Comparison of ENCODE assay signal across 4 cellular contexts in the genomic region with DNA sequence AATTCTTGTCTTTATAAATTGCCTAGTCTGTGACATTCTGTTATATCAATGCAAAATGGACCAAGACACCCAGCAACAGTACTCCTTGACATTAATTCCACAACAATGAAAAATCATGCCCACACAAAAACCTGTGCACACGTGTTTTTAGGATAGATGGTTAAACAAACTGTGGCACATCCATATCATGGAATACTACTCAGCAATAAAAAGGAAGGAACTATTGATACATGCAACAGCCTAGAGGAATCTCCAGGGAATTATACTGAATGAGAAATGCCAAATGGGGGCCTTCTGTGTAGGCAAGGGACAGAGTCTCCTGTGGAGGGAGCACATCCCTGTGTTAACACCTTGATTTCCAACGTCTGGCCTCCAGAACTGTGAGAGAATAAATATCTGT.
TF ChIP-seq lines count a peak whose summit lies in the region.

No MANE protein-coding gene starts in this region.

TF ChIP-seq in SK-N-SH treated with all-trans-retinoic acid at 6 μM for 48 hours, 23 proteins besides CTCF, POLR2A, EP300 and RAD21:
- TF ChIP-seq, protein P1, sequence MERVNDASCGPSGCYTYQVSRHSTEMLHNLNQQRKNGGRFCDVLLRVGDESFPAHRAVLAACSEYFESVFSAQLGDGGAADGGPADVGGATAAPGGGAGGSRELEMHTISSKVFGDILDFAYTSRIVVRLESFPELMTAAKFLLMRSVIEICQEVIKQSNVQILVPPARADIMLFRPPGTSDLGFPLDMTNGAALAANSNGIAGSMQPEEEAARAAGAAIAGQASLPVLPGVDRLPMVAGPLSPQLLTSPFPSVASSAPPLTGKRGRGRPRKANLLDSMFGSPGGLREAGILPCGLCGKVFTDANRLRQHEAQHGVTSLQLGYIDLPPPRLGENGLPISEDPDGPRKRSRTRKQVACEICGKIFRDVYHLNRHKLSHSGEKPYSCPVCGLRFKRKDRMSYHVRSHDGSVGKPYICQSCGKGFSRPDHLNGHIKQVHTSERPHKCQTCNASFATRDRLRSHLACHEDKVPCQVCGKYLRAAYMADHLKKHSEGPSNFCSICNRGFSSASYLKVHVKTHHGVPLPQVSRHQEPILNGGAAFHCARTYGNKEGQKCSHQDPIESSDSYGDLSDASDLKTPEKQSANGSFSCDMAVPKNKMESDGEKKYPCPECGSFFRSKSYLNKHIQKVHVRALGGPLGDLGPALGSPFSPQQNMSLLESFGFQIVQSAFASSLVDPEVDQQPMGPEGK (CRISPR knock-in tag; IDR thresholded peaks at IDR 0.05; ENCODE audit: borderline replicate concordance): no peak
- TF ChIP-seq ZNF8 (CRISPR knock-in tag; IDR thresholded peaks at IDR 0.05): peak; percentile 96

TF ChIP-seq in SK-N-SH, 30 proteins besides CTCF, POLR2A, EP300 and RAD21 (continued from another document):
- no peak for TF ChIP-seq SMC3 (IDR thresholded peaks at IDR 0.05; ENCODE audit: low read depth, low read length)

TF ChIP-seq in K562, 482 proteins besides CTCF, POLR2A, EP300 and RAD21 (continued from another document):
- TF ChIP-seq ZNF146 (CRISPR knock-in tag; IDR thresholded peaks at IDR 0.05; ENCODE audit: unreplicated experiment) (peak; percentile 58), ZNF24 (IDR thresholded peaks at IDR 0.05) (no peak), DACH1 (IDR thresholded peaks at IDR 0.05; ENCODE audit: partially characterized antibody) (no peak), TAL1 (IDR thresholded peaks at IDR 0.05) (no peak)
- TF ChIP-seq, protein P2, sequence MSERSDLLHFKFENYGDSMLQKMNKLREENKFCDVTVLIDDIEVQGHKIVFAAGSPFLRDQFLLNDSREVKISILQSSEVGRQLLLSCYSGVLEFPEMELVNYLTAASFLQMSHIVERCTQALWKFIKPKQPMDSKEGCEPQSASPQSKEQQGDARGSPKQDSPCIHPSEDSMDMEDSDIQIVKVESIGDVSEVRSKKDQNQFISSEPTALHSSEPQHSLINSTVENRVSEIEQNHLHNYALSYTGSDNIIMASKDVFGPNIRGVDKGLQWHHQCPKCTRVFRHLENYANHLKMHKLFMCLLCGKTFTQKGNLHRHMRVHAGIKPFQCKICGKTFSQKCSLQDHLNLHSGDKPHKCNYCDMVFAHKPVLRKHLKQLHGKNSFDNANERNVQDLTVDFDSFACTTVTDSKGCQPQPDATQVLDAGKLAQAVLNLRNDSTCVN (CRISPR knock-in tag; IDR thresholded peaks at IDR 0.05): no peak

TF ChIP-seq in endothelial cell of umbilical vein, 7 proteins besides CTCF, POLR2A, EP300 and RAD21:
- TF ChIP-seq, protein P3, sequence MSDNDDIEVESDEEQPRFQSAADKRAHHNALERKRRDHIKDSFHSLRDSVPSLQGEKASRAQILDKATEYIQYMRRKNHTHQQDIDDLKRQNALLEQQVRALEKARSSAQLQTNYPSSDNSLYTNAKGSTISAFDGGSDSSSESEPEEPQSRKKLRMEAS (IDR thresholded peaks at IDR 0.05; ENCODE audit: insufficient read depth, insufficient read length): no peak
- no peak for TF ChIP-seq EZH2 (IDR thresholded peaks at IDR 0.05; ENCODE audit: borderline replicate concordance, low read depth, low read length, severe bottlenecking)
- no peak for TF ChIP-seq JUN (IDR thresholded peaks at IDR 0.05; ENCODE audit: borderline replicate concordance, insufficient read depth, insufficient read length, low read depth)
- no peak for TF ChIP-seq POLR2AphosphoS5 (IDR thresholded peaks at IDR 0.05; ENCODE audit: insufficient read depth, low read depth, low read length)
- TF ChIP-seq FOS (IDR thresholded peaks at IDR 0.05; ENCODE audit: borderline replicate concordance, insufficient read depth, low read length): no peak
- TF ChIP-seq GATA2 (IDR thresholded peaks at IDR 0.05; ENCODE audit: insufficient read depth, insufficient read length, low read depth, low read length): no peak
- no peak for TF ChIP-seq MYC (IDR thresholded peaks at IDR 0.05; ENCODE audit: low read depth, low read length)
